12 cellular contexts compared by ENCODE assay signal in the genomic region with DNA sequence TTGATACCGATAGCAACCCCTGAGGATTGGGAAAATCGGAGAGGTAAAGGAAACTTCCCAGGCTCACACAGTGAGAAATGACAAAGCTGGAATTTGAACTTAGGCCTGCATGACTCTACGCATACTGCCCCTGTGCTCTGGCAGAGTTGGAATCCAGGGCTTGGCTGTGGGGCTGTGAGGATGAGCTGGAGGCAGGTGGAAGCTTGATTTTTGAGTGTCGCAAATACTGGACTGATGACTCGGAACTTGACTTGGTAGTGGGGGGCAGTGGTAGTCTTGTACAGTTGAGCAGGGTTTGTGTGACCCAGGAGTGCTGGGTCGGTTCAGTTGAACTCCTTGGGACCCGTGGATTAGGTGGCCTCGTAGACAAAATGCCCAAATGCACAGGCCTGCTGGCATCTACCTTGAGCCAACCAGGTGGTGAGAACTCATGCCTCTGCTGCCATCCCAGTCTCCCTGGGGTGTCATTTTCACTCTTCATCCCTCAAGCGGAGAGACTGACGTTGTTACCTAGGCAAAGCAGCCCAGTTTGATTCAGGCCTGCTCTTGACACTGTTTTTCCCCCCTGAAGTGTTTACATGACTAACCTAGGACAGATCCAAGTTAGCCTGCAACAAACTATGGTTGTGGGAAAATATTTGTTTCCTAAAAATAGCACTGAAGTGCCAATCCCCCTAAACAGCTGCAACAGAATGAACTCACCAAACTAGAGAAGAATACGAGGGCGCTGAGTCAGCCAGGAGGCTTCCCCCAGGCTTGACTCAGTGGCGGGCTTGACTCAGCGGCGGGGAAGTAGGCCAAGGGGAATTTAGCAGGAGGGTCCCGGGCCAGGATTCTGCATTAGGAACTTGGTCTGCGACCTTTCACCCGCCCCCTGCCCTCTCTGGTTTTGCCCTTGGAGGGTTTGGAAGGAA. TPM values are rescaled to one million over a fixed set of nuclear protein-coding genes. Genes with fewer than 3 reads are reported as not detected.
A peak's percentile ranks its signal among the peaks of the same experiment; 100 is the strongest.
DNase-seq lines count a peak whose midpoint lies in the region; ATAC-seq, FAIRE-seq and TF ChIP-seq lines count a peak whose summit lies in the region.
"Had no signal": no experiment of that assay in that cellular context is flagged by ENCODE, and none has a peak within 500 bp of the region (broad histone marks: within the 10 kb centered on the region; RNA-seq: fewer than 3 reads in every experiment).

No MANE protein-coding gene starts in this region.

- peak in 1 of 2 donors; percentile 14 for ATAC-seq in left cardiac atrium
- no peak for ATAC-seq in Right ventricle myocardium superior (ENCODE audit: poor library complexity)
- 0 out of 3 replicates have a peak, but pooled peaks have one; percentile 12 for ATAC-seq in HepG2
- no peak for ATAC-seq in GM19463 (IDR thresholded peaks at IDR 0.05; ENCODE audit: unreplicated experiment)
- ATAC-seq: body of pancreas had no signal

- DNase-seq in left cardiac atrium (peak; percentile 11), Right ventricle myocardium superior (no peak), brain pericyte (ENCODE audit: low read depth, low spot score) (peak; percentile 74), HepG2 (ENCODE audit: low spot score) (no peak), uterus (peak; percentile 31 to 41), RPMI8226 (no peak)
- DNase-seq in stimulated activated CD4-positive, alpha-beta T cell treated with anti-CD3 and anti-CD28 coated beads, Interleukin-12 subunit alpha, Interleukin-12 subunit beta, amount 100 ng/mL, for 4 hours: no peak
- DNase-seq: NCI-H1417 treated with DMSO at 0.1 percent for 48 hours had no signal

- H3K9me3 ChIP-seq in HepG2 (ENCODE audit: low read length): no peaks in the 10 kb centered on the region
- no peaks in the 10 kb centered on the region for H3K9me3 ChIP-seq in uterus
- H3K9me3 ChIP-seq: body of pancreas had no signal

- H3K27me3 ChIP-seq in HepG2 (ENCODE audit: control insufficient read depth in 1 of 2, insufficient read depth in 2 of 2, low read length in 2 of 2): no peaks in the 10 kb centered on the region
- no peaks in the 10 kb centered on the region for H3K27me3 ChIP-seq in uterus
- H3K27me3 ChIP-seq: body of pancreas had no signal

- BruUV-seq in HepG2 (replicated peaks; lab: Mats Ljungman, UMichigan): no TSS peak

- WGBS in HepG2 (ENCODE audit: low lambda C conversion rate): 97% methylated on average over 15 of the region's 18 CpGs

- H3K4me1 ChIP-seq in HepG2 (ENCODE audit: insufficient read depth, low read length) (peaks cover 15% of the 10 kb centered on the region), uterus (no peaks in the 10 kb centered on the region)
- H3K4me1 ChIP-seq: body of pancreas had no signal

- no peak for TF ChIP-seq RAD21 in HepG2 (CRISPR knock-in tag; IDR thresholded peaks at IDR 0.05)

- H3K4me3 ChIP-seq in HepG2 (replicated peaks in 1 of 3; ENCODE audit: insufficient read depth in 1 of 3, low read depth in 2 of 3, low read length in 3 of 3) (no peak overlapping the region), uterus (no peak overlapping the region)
- H3K4me3 ChIP-seq: body of pancreas had no signal

- H4K20me1 ChIP-seq in HepG2 (ENCODE audit: insufficient read depth, low read length): no peaks in the 10 kb centered on the region

- no peaks in the 10 kb centered on the region for H3K79me2 ChIP-seq in HepG2 (ENCODE audit: insufficient read depth, low read length)

- H3K36me3 ChIP-seq in HepG2 (replicated peaks in 1 of 2; ENCODE audit: control insufficient read depth in 1 of 2, insufficient read depth in 2 of 2, low read length in 2 of 2) (peaks cover 31 to 76% of the 10 kb centered on the region in 2 experiments), uterus (no peaks in the 10 kb centered on the region)

- no peak for TF ChIP-seq CTCF in HepG2 (CRISPR knock-in tag; IDR thresholded peaks at IDR 0.05)
- no peak for TF ChIP-seq CTCF in uterus (IDR thresholded peaks at IDR 0.05)

- CTCF ChIA-PET in HepG2 (lab: Yijun Ruan, JAX; ENCODE audit: low intra/inter-chr PET ratio, low total read pairs): no interaction called here

- H2AFZ ChIP-seq in HepG2 (ENCODE audit: low read length): no peak overlapping the region

- POLR2A ChIA-PET in HepG2 (lab: Yijun Ruan, JAX): no interaction called here

- in situ Hi-C loops in HepG2 (cut with HindIII; ENCODE audit: extremely low pct_ligation_motif_present, low pct_unique_long_range_greater_than_20kb): no loop called here

- no peak overlapping the region for H3K27ac ChIP-seq in HepG2 (ENCODE audit: extremely low read length, insufficient read depth, low read length)
- H3K27ac ChIP-seq in uterus: peak overlapping the region in 1 of 2 donors; percentile 24
- H3K27ac ChIP-seq: body of pancreas had no signal

- no peak overlapping the region for H3K9ac ChIP-seq in HepG2 (ENCODE audit: insufficient read depth, low read depth, low read length)

- H3K4me2 ChIP-seq in HepG2 (ENCODE audit: low read depth, low read length): no peak overlapping the region

- no peak for FAIRE-seq in HepG2 (lab: Jason Lieb, UNC)

- no peak for TF ChIP-seq POLR2A in HepG2 (IDR thresholded peaks at IDR 0.05; ENCODE audit: insufficient read depth in 1 of 2, low read depth in 2 of 2, low read length in 2 of 2)
- TF ChIP-seq POLR2A in uterus (IDR thresholded peaks at IDR 0.05): no peak

- TF ChIP-seq EP300 in HepG2 (IDR thresholded peaks at IDR 0.05; ENCODE audit: low read depth in 2 of 2, low read length in 2 of 2): no peak
- no peak for TF ChIP-seq EP300 in HepG2 (CRISPR knock-in tag; IDR thresholded peaks at IDR 0.05; ENCODE audit: borderline replicate concordance)

- intact Hi-C loops in left cardiac atrium (cut with DNase I): no loop called here
- intact Hi-C loops in Right ventricle myocardium superior (cut with DNase I): no loop called here
- intact Hi-C loops in HepG2 (cut with micrococcal nuclease; ENCODE audit: unreplicated experiment): no loop called here
- intact Hi-C loops in uterus (cut with DNase I; ENCODE audit: low total_unique reads): no loop called here

TF ChIP-seq in HepG2, 621 proteins besides CTCF, POLR2A, EP300 and RAD21:
- TF ChIP-seq ZNF138 (CRISPR knock-in tag; IDR thresholded peaks at IDR 0.05; ENCODE audit: low read depth) (0 out of 2 replicates have a peak, but pooled peaks have one; percentile 12), MXI1 (IDR thresholded peaks at IDR 0.05; ENCODE audit: borderline replicate concordance, low read depth, low read length) (no peak), RBM22 (optimal IDR thresholded peaks at IDR 0.05; ENCODE audit: low read length) (peak; percentile 75)

RNA-seq across cellular contexts. Expression of a gene that starts 45.7 kb away (rescaled TPM):
- total RNA-seq in left cardiac atrium (1 to 10 TPM in 1 of 2 donors, under 1 TPM in 1; 0.71 to 4.8 TPM), Right ventricle myocardium superior (1.2 TPM), HepG2 (2016; rRNA removed; fragmentation: Illumina TruSeq; extraction: Trizol) (327 and 699 TPM in 2 replicates), uterus (1 to 10 TPM in 2 of 4 donors, not detected in 2; 1.9 to 2.4 TPM)
- 148 and 154 TPM in 2 replicates for total RNA-seq in HepG2 (2016; cell fraction: cytosol; rRNA removed; fragmentation: Illumina TruSeq; extraction: Trizol; ENCODE audit: low read depth)
- total RNA-seq in HepG2 (2016; cell fraction: insoluble cytoplasmic fraction; rRNA removed; fragmentation: Illumina TruSeq; extraction: Trizol): 343 and 706 TPM in 2 replicates
- 103 and 109 TPM in 2 replicates for total RNA-seq in HepG2 (2016; cell fraction: membrane; rRNA removed; fragmentation: Illumina TruSeq; extraction: Trizol)
- 507 and 557 TPM in 2 replicates for total RNA-seq in HepG2 (2016; cell fraction: nucleus; rRNA removed; fragmentation: Illumina TruSeq; extraction: Trizol)
- 1,180 and 1,355 TPM in 2 replicates for polyA plus RNA-seq in HepG2 (2011; rRNA removed)
- polyA plus RNA-seq in HepG2 (2011; cell fraction: cytosol; rRNA removed): 1,385 and 1,736 TPM in 2 replicates
- polyA plus RNA-seq in HepG2 (2011; cell fraction: nucleus; rRNA removed): 375 and 530 TPM in 2 replicates
- 373 and 660 TPM in 2 replicates for polyA plus RNA-seq in HepG2 (2012)
- polyA plus RNA-seq in HepG2 (2016; cell fraction: cytosol; fragmentation: Illumina TruSeq; extraction: Trizol; ENCODE audit: low read depth): 188 and 210 TPM in 2 replicates
- 388 and 407 TPM in 2 replicates for polyA plus RNA-seq in HepG2 (2016; cell fraction: insoluble cytoplasmic fraction; fragmentation: Illumina TruSeq; extraction: Trizol; ENCODE audit: low read depth)
- 103 and 105 TPM in 2 replicates for polyA plus RNA-seq in HepG2 (2016; cell fraction: membrane; fragmentation: Illumina TruSeq; extraction: Trizol; ENCODE audit: low read depth)
- polyA plus RNA-seq in HepG2 (2016; cell fraction: nucleus; fragmentation: Illumina TruSeq; extraction: Trizol; ENCODE audit: insufficient read depth, low read depth): 956 and 1,026 TPM in 2 replicates
- polyA minus RNA-seq in HepG2 (2011; rRNA and poly(A)+ RNA removed; ENCODE audit: low replicate concordance): 0.30 and 495 TPM in 2 replicates
- polyA minus RNA-seq in HepG2 (2011; cell fraction: cytosol; rRNA and poly(A)+ RNA removed): 195 and 257 TPM in 2 replicates
- 78.8 and 152 TPM in 2 replicates for polyA minus RNA-seq in HepG2 (2011; cell fraction: nucleus; rRNA and poly(A)+ RNA removed)
- total RNA-seq: CD8-positive, alpha-beta memory T cell; lower leg skin had no signal
- polyA plus RNA-seq: CD8-positive, alpha-beta memory T cell had no signal

RNA-seq across cellular contexts. Expression of a gene that starts 52.5 kb away (rescaled TPM):
- total RNA-seq in left cardiac atrium (1 to 10 TPM in 1 of 2 donors, not detected in 1; 1.6 TPM), Right ventricle myocardium superior (not detected), HepG2 (2016; rRNA removed; fragmentation: Illumina TruSeq; extraction: Trizol) (283 and 565 TPM in 2 replicates), uterus (1 to 10 TPM in 1 of 4 donors, not detected in 3; 1.2 TPM)
- total RNA-seq in HepG2 (2016; cell fraction: cytosol; rRNA removed; fragmentation: Illumina TruSeq; extraction: Trizol; ENCODE audit: low read depth): 120 and 126 TPM in 2 replicates
- 282 and 590 TPM in 2 replicates for total RNA-seq in HepG2 (2016; cell fraction: insoluble cytoplasmic fraction; rRNA removed; fragmentation: Illumina TruSeq; extraction: Trizol)
- total RNA-seq in HepG2 (2016; cell fraction: membrane; rRNA removed; fragmentation: Illumina TruSeq; extraction: Trizol): 75.1 and 75.6 TPM in 2 replicates
- 420 and 454 TPM in 2 replicates for total RNA-seq in HepG2 (2016; cell fraction: nucleus; rRNA removed; fragmentation: Illumina TruSeq; extraction: Trizol)
- 824 and 855 TPM in 2 replicates for polyA plus RNA-seq in HepG2 (2011; rRNA removed)
- 632 and 711 TPM in 2 replicates for polyA plus RNA-seq in HepG2 (2011; cell fraction: cytosol; rRNA removed)
- 207 and 253 TPM in 2 replicates for polyA plus RNA-seq in HepG2 (2011; cell fraction: nucleus; rRNA removed)
- polyA plus RNA-seq in HepG2 (2012): 237 and 362 TPM in 2 replicates
- 125 and 138 TPM in 2 replicates for polyA plus RNA-seq in HepG2 (2016; cell fraction: cytosol; fragmentation: Illumina TruSeq; extraction: Trizol; ENCODE audit: low read depth)
- 293 and 314 TPM in 2 replicates for polyA plus RNA-seq in HepG2 (2016; cell fraction: insoluble cytoplasmic fraction; fragmentation: Illumina TruSeq; extraction: Trizol; ENCODE audit: low read depth)
- polyA plus RNA-seq in HepG2 (2016; cell fraction: membrane; fragmentation: Illumina TruSeq; extraction: Trizol; ENCODE audit: low read depth): 75.7 and 76.3 TPM in 2 replicates
- polyA plus RNA-seq in HepG2 (2016; cell fraction: nucleus; fragmentation: Illumina TruSeq; extraction: Trizol; ENCODE audit: insufficient read depth, low read depth): 731 and 821 TPM in 2 replicates
- polyA minus RNA-seq in HepG2 (2011; rRNA and poly(A)+ RNA removed; ENCODE audit: low replicate concordance): 257 TPM in 1 of 2 replicates, not detected in the other
- 147 and 150 TPM in 2 replicates for polyA minus RNA-seq in HepG2 (2011; cell fraction: cytosol; rRNA and poly(A)+ RNA removed)
- polyA minus RNA-seq in HepG2 (2011; cell fraction: nucleus; rRNA and poly(A)+ RNA removed): 41.2 and 60.7 TPM in 2 replicates
- total RNA-seq: body of pancreas; CD8-positive, alpha-beta memory T cell; lower leg skin had no signal
- polyA plus RNA-seq: CD8-positive, alpha-beta memory T cell had no signal

Comparison
In these comparisons a context has a peak if more than half of its experiments do, and no peak if none do; other contexts are left out.
1. DNase-seq: peak in left cardiac atrium (single experiment), brain pericyte (single experiment) and uterus (2 of 2); none in Right ventricle myocardium superior (single experiment), HepG2 (single experiment), RPMI8226 (single experiment) and stimulated activated CD4-positive, alpha-beta T cell treated with anti-CD3 and anti-CD28 coated beads, Interleukin-12 subunit alpha, Interleukin-12 subunit beta, amount 100 ng/mL, for 4 hours (single experiment).
2. RNA of a gene that starts 45.7 kb away (total RNA-seq): 103 to 706 TPM in HepG2; 0.71 to 4.8 TPM in left cardiac atrium, 1.9 to 2.4 TPM in uterus and 1.2 TPM in Right ventricle myocardium superior (single experiment); every median in the first group is over 10 times any median in the second.
3. RNA of a gene that starts 52.5 kb away (total RNA-seq): 75.1 to 590 TPM in HepG2; 1.6 TPM in left cardiac atrium, not detected in Right ventricle myocardium superior (single experiment) and 1.2 TPM in uterus; every median in the first group is over 10 times any median in the second.